17 cellular contexts compared by ENCODE assay signal in the genomic region with DNA sequence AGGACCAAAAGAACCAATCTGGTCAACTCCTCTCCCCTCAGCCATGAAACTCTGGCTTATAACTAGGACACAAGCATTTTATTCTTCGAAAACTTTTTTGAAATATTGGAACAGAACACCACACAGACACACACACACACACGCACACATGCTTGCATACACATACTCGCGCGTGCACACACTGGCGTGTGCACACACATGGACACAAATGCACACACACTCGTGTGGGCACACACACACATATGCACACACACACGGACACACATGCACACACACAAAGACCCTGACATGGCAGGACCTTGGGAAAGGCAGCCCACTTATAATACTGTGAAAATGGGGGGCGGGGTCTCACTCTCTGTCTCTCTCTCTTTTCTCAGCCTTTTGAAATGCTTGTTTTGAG.
"Had no signal": no experiment of that assay in that cellular context is flagged by ENCODE, and none has a peak within 500 bp of the region (broad histone marks: within the 10 kb centered on the region; RNA-seq: fewer than 3 reads in every experiment).

No MANE protein-coding gene starts in this region.

- DNase-seq: activated CD4-positive, alpha-beta T cell treated with anti-CD3 and anti-CD28 coated beads for 4 hours; activated CD4-positive, CD25-positive, alpha-beta regulatory T cell; activated naive CD4-positive, alpha-beta T cell treated with anti-CD3 and anti-CD28 coated beads for 36 hours; activated T-cell treated with anti-CD3 and anti-CD28 coated beads, Interleukin-2, amount 50 U/mL, for 24 hours; glutamatergic neuron; left ventricle myocardium inferior; pancreas; right cardiac atrium; stimulated activated CD4-positive, alpha-beta T cell treated with anti-CD3 and anti-CD28 coated beads, Interleukin-2, amount 100 ng/mL, for 24 hours; stimulated activated naive CD8-positive, alpha-beta T cell treated with anti-CD3 and anti-CD28 coated beads, Interleukin-15, amount 100 ng/mL, for 72 hours; T-helper 17 cell; tibial artery had no signal

- H3K36me3 Mint-ChIP-seq: mesothelial cell of epicardium; naive thymus-derived CD8-positive, alpha-beta T cell; stimulated activated effector memory CD8-positive, alpha-beta T cell treated with anti-CD3 and anti-CD28 coated beads, Interleukin-12 subunit alpha, Interleukin-12 subunit beta, amount 100 ng/mL, for 72 hours had no signal

- H3K27me3 Mint-ChIP-seq: activated T-cell treated with anti-CD3 and anti-CD28 coated beads, Interleukin-2, amount 50 U/mL, for 24 hours had no signal

- H3K9me3 Mint-ChIP-seq: activated naive CD4-positive, alpha-beta T cell treated with anti-CD3 and anti-CD28 coated beads for 36 hours; activated T-cell treated with anti-CD3 and anti-CD28 coated beads, Interleukin-2, amount 50 U/mL, for 24 hours; activated T-helper 2 cell treated with anti-CD3 and anti-CD28 coated beads, Interferon-gamma antibody, Interleukin-2, Interleukin-4, amounts not matched to agents 10 μg/mL and 5 μg/mL and 100 μg/mL, durations not matched to agents 14 hours and 24 hours and 36 hours; mesothelial cell of epicardium; naive thymus-derived CD8-positive, alpha-beta T cell; stimulated activated effector memory CD8-positive, alpha-beta T cell treated with anti-CD3 and anti-CD28 coated beads, Interleukin-12 subunit alpha, Interleukin-12 subunit beta, amount 100 ng/mL, for 72 hours; stimulated activated naive CD8-positive, alpha-beta T cell treated with anti-CD3 and anti-CD28 coated beads, Interleukin-15, amount 100 ng/mL, for 72 hours had no signal

- ATAC-seq: pancreas had no signal

- H3K27ac Mint-ChIP-seq: activated CD8-positive, alpha-beta T cell treated with anti-CD3 and anti-CD28 coated beads, Interleukin-2, amount 10 ng/mL, durations not matched to agents 7 days and 5 days; activated naive CD4-positive, alpha-beta T cell treated with anti-CD3 and anti-CD28 coated beads for 36 hours; activated T-cell treated with anti-CD3 and anti-CD28 coated beads, Interleukin-2, amount 50 U/mL, for 24 hours; activated T-helper 2 cell treated with anti-CD3 and anti-CD28 coated beads, Interferon-gamma antibody, Interleukin-2, Interleukin-4, amounts not matched to agents 10 μg/mL and 5 μg/mL and 100 μg/mL, durations not matched to agents 14 hours and 24 hours and 36 hours; mesothelial cell of epicardium; stimulated activated effector memory CD8-positive, alpha-beta T cell treated with anti-CD3 and anti-CD28 coated beads, Interleukin-12 subunit alpha, Interleukin-12 subunit beta, amount 100 ng/mL, for 72 hours; stimulated activated naive CD8-positive, alpha-beta T cell treated with anti-CD3 and anti-CD28 coated beads, Interleukin-15, amount 100 ng/mL, for 72 hours; T-helper 17 cell had no signal

- H3K4me3 Mint-ChIP-seq: activated CD8-positive, alpha-beta T cell treated with anti-CD3 and anti-CD28 coated beads, Interleukin-2, amount 10 ng/mL, durations not matched to agents 7 days and 5 days; activated naive CD4-positive, alpha-beta T cell treated with anti-CD3 and anti-CD28 coated beads for 36 hours; activated T-cell treated with anti-CD3 and anti-CD28 coated beads, Interleukin-2, amount 50 U/mL, for 24 hours; mesothelial cell of epicardium; naive thymus-derived CD8-positive, alpha-beta T cell; stimulated activated effector memory CD8-positive, alpha-beta T cell treated with anti-CD3 and anti-CD28 coated beads, Interleukin-12 subunit alpha, Interleukin-12 subunit beta, amount 100 ng/mL, for 72 hours; stimulated activated naive CD8-positive, alpha-beta T cell treated with anti-CD3 and anti-CD28 coated beads, Interleukin-15, amount 100 ng/mL, for 72 hours; T-helper 17 cell had no signal
